ENCODE assay signal across 9 cellular contexts in genomic region chr6:63272397-63272796, GRCh38. TPM values are rescaled to one million over a fixed set of nuclear protein-coding genes. Genes with fewer than 3 reads are reported as not detected.
DNase-seq lines count a peak whose midpoint lies in the region; ATAC-seq, FAIRE-seq and TF ChIP-seq lines count a peak whose summit lies in the region.
"Had no signal": no experiment of that assay in that cellular context is flagged by ENCODE, and none has a peak within 500 bp of the region (broad histone marks: within the 10 kb centered on the region; RNA-seq: fewer than 3 reads in every experiment).

No MANE protein-coding gene starts in this region.

- peak; percentile 63 for TF ChIP-seq RAD21 in Ishikawa (IDR thresholded peaks at IDR 0.05; ENCODE audit: low read depth)

- no peak for DNase-seq in BJ (ENCODE audit: low read depth)
- DNase-seq in ureter (ENCODE audit: low spot score): no peak
- no peak for DNase-seq in Right ventricle myocardium inferior (ENCODE audit: missing footprints)
- DNase-seq: stimulated activated CD4-positive, alpha-beta T cell treated with anti-CD3 and anti-CD28 coated beads, Interleukin-15, amount 100 ng/mL, for 24 hours had no signal

- no peak overlapping the region for H3K4me3 ChIP-seq in BJ (ENCODE audit: low read depth, low read length)

- no peak for TF ChIP-seq EP300 in Ishikawa (IDR thresholded peaks at IDR 0.05; ENCODE audit: borderline replicate concordance)

- peak; percentile 97 for FAIRE-seq in islet of Langerhans (lab: Jason Lieb, UNC)

- no peaks in the 10 kb centered on the region for H3K36me3 ChIP-seq in BJ (ENCODE audit: control insufficient read depth, insufficient read depth, low read length)

- ATAC-seq in SK-N-SH treated with all-trans-retinoic acid at 6 μM for 48 hours (peak; percentile 79), GM18868 (IDR thresholded peaks at IDR 0.05; ENCODE audit: unreplicated experiment) (no peak), Right ventricle myocardium inferior (no peak), HG03025 (IDR thresholded peaks at IDR 0.05; ENCODE audit: low FRiP score, unreplicated experiment) (no peak)

- no peaks in the 10 kb centered on the region for H3K27me3 ChIP-seq in BJ (ENCODE audit: control insufficient read depth, insufficient read depth, low read length)

- intact Hi-C loops in Right ventricle myocardium inferior (cut with DNase I): no loop called here

- POLR2A ChIA-PET in BJ (lab: Charles Lee): interaction anchor here (0.5 kb wide), 1 partner anchor 391 kb away, joined by 4 read pairs; no protein-coding TSS in a partner anchor

- CTCF ChIA-PET in BJ (lab: Yijun Ruan, JAX): interaction anchor here (0.7 kb wide), 1 partner anchor 158 kb away, joined by 3 read pairs; no protein-coding TSS in a partner anchor

- peak; percentile 22; the same call in 1 of the 2 replicates for TF ChIP-seq CTCF in BJ (IDR thresholded peaks at IDR 0.05; ENCODE audit: insufficient read depth, low read depth, low read length)

TF ChIP-seq in Ishikawa, 13 proteins besides CTCF, POLR2A, EP300 and RAD21:
- TF ChIP-seq FOXM1 (IDR thresholded peaks at IDR 0.05; ENCODE audit: borderline replicate concordance, low read depth) (no peak), CREB1 (IDR thresholded peaks at IDR 0.05; ENCODE audit: low read depth) (no peak), EGR1 (IDR thresholded peaks at IDR 0.05) (no peak), NFIC (IDR thresholded peaks at IDR 0.05) (no peak), TAF1 (IDR thresholded peaks at IDR 0.05; ENCODE audit: low read depth) (no peak)

TF ChIP-seq in SK-N-SH treated with all-trans-retinoic acid at 6 μM for 48 hours, 23 proteins besides CTCF, POLR2A, EP300 and RAD21:
- TF ChIP-seq ISL1 (CRISPR knock-in tag; IDR thresholded peaks at IDR 0.05) (no peak), CSDC2 (CRISPR knock-in tag; IDR thresholded peaks at IDR 0.05) (no peak)

RNA-seq across cellular contexts. Expression of gene LGSN, which starts 47.4 kb away (rescaled TPM):
- not detected in 2 replicates for polyA plus RNA-seq in BJ (2011; rRNA removed)
- not detected in 2 replicates for polyA minus RNA-seq in BJ (2011; rRNA and poly(A)+ RNA removed)
- not detected for total RNA-seq in ureter
- total RNA-seq in Right ventricle myocardium inferior: not detected
